Comparison of ENCODE assay signal across 27 cellular contexts in genomic region chr18:7657050-7657449, GRCh38.
"Had no signal": no experiment of that assay in that cellular context is flagged by ENCODE, and none has a peak within 500 bp of the region (broad histone marks: within the 10 kb centered on the region; RNA-seq: fewer than 3 reads in every experiment).

No MANE protein-coding gene starts in this region.

- H3K36me3 Mint-ChIP-seq: activated CD4-positive, alpha-beta memory T cell treated with anti-CD3 and anti-CD28 coated beads for 36 hours; activated naive CD4-positive, alpha-beta T cell treated with anti-CD3 and anti-CD28 coated beads, Interleukin-2, amount 10 ng/mL, durations not matched to agents 7 days and 5 days; activated naive CD8-positive, alpha-beta T cell treated with anti-CD3 and anti-CD28 coated beads, Interleukin-2, amount 10 ng/mL, durations not matched to agents 7 days and 5 days had no signal

- H3K4me3 Mint-ChIP-seq: activated CD4-positive, alpha-beta memory T cell treated with anti-CD3 and anti-CD28 coated beads for 36 hours; activated naive CD4-positive, alpha-beta T cell treated with anti-CD3 and anti-CD28 coated beads, Interleukin-2, amount 10 ng/mL, durations not matched to agents 7 days and 5 days; activated naive CD8-positive, alpha-beta T cell treated with anti-CD3 and anti-CD28 coated beads, Interleukin-2, amount 10 ng/mL, durations not matched to agents 7 days and 5 days; activated T-cell treated with anti-CD3 and anti-CD28 coated beads, Interleukin-2, amount 50 U/mL, for 24 hours; nephron; T-helper 1 cell treated with Interleukin-12 subunit alpha and Interleukin-12 subunit beta and Interleukin-4 antibody, amounts not matched to agents 30 μg/mL and 1 μg/mL, for 36 hours had no signal

- H3K4me1 Mint-ChIP-seq: activated naive CD4-positive, alpha-beta T cell treated with anti-CD3 and anti-CD28 coated beads, Interleukin-2, amount 10 ng/mL, durations not matched to agents 7 days and 5 days; activated naive CD8-positive, alpha-beta T cell treated with anti-CD3 and anti-CD28 coated beads, Interleukin-2, amount 10 ng/mL, durations not matched to agents 7 days and 5 days; nephron had no signal

- H3K27ac Mint-ChIP-seq: activated CD4-positive, alpha-beta memory T cell treated with anti-CD3 and anti-CD28 coated beads for 36 hours; activated naive CD4-positive, alpha-beta T cell treated with anti-CD3 and anti-CD28 coated beads, Interleukin-2, amount 10 ng/mL, durations not matched to agents 7 days and 5 days; activated naive CD8-positive, alpha-beta T cell treated with anti-CD3 and anti-CD28 coated beads, Interleukin-2, amount 10 ng/mL, durations not matched to agents 7 days and 5 days; activated T-cell treated with anti-CD3 and anti-CD28 coated beads, Interleukin-2, amount 50 U/mL, for 24 hours; nephron; T-helper 1 cell treated with Interleukin-12 subunit alpha and Interleukin-12 subunit beta and Interleukin-4 antibody, amounts not matched to agents 30 μg/mL and 1 μg/mL, for 36 hours had no signal

- DNase-seq: activated CD4-positive, alpha-beta memory T cell treated with anti-CD3 and anti-CD28 coated beads for 36 hours; activated CD4-positive, alpha-beta T cell treated with anti-CD3 and anti-CD28 coated beads for 4 hours; activated CD8-positive, alpha-beta memory T cell treated with anti-CD3 and anti-CD28 coated beads, Interleukin-2, amount 50 U/mL, for 48 hours; activated gamma-delta T cell; activated naive CD4-positive, alpha-beta T cell treated with anti-CD3 and anti-CD28 coated beads, Interleukin-2, amount 10 ng/mL, durations not matched to agents 7 days and 5 days; activated naive CD8-positive, alpha-beta T cell treated with anti-CD3 and anti-CD28 coated beads, Interleukin-2, amount 10 ng/mL, durations not matched to agents 7 days and 5 days; activated T-cell treated with anti-CD3 and anti-CD28 coated beads, Interleukin-2, amount 50 U/mL, for 24 hours; caudate nucleus; cortex of kidney; left lung; mammary epithelial cell; pancreas; spleen; stimulated activated CD4-positive, alpha-beta T cell treated with anti-CD3 and anti-CD28 coated beads, Interleukin-2, amount 100 ng/mL, for 48 hours; stimulated activated naive CD4-positive, alpha-beta T cell treated with Interleukin-2 at 50 U/mL for 16 hours; SW 1271; T-helper 9 cell; uterus had no signal

- H3K9me3 ChIP-seq: ascending aorta, gastroesophageal sphincter, left lung, pancreas, prostate gland, spleen, uterus had no signal

- H3K36me3 ChIP-seq: gastroesophageal sphincter, left lung, pancreas, prostate gland, spleen, tibial nerve, uterus had no signal

- H3K27me3 ChIP-seq: ascending aorta, gastroesophageal sphincter, left lung, pancreas, spleen, tibial nerve, uterus had no signal

- H3K4me1 ChIP-seq: ascending aorta, pancreas, prostate gland, spleen, tibial nerve had no signal

- H3K27ac ChIP-seq: ascending aorta, epithelial cell of prostate, gastroesophageal sphincter, left lung, pancreas, prostate gland, spleen, tibial nerve, uterus, VCaP had no signal

- H3K4me3 ChIP-seq: ascending aorta, gastroesophageal sphincter, left lung, pancreas, prostate gland, spleen, tibial nerve, uterus had no signal

- H3K9me3 Mint-ChIP-seq: activated naive CD4-positive, alpha-beta T cell treated with anti-CD3 and anti-CD28 coated beads, Interleukin-2, amount 10 ng/mL, durations not matched to agents 7 days and 5 days; T-helper 1 cell treated with Interleukin-12 subunit alpha and Interleukin-12 subunit beta and Interleukin-4 antibody, amounts not matched to agents 30 μg/mL and 1 μg/mL, for 36 hours had no signal

- H3K27me3 Mint-ChIP-seq: activated CD4-positive, alpha-beta memory T cell treated with anti-CD3 and anti-CD28 coated beads for 36 hours; activated naive CD4-positive, alpha-beta T cell treated with anti-CD3 and anti-CD28 coated beads, Interleukin-2, amount 10 ng/mL, durations not matched to agents 7 days and 5 days; activated naive CD8-positive, alpha-beta T cell treated with anti-CD3 and anti-CD28 coated beads, Interleukin-2, amount 10 ng/mL, durations not matched to agents 7 days and 5 days; activated T-cell treated with anti-CD3 and anti-CD28 coated beads, Interleukin-2, amount 50 U/mL, for 24 hours; brain had no signal

- ATAC-seq: gastroesophageal sphincter, left lung, pancreas had no signal
